ENCODE assay signal across 12 cellular contexts in the genomic region with DNA sequence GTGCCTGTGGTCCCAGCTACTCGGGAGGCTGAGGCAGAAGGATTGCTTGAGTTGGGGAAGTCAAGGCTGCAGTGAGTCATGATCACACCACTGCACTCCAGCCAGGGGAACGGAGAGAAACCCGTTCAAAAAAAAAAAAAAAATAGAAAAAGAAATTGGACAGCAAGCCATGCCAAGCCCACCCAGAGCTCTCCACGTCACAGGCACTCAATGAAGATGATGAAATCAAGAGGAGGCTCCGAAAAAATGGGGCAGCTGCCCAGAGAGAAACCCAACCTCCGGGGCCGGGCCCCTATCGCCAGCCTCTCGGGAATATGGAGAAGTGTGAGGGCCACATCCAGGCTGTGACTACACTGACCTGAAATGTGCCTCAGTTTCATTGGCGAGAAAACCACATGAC. TPM values are rescaled to one million over a fixed set of nuclear protein-coding genes. Genes with fewer than 3 reads are reported as not detected.
DNase-seq lines count a peak whose midpoint lies in the region; ATAC-seq and TF ChIP-seq lines count a peak whose summit lies in the region.
"Had no signal": no experiment of that assay in that cellular context is flagged by ENCODE, and none has a peak within 500 bp of the region (broad histone marks: within the 10 kb centered on the region; RNA-seq: fewer than 3 reads in every experiment).

No MANE protein-coding gene starts in this region.

- H3K27ac ChIP-seq in cingulate gyrus (ENCODE audit: low read depth, low read length) (peak overlapping the region; percentile 89), mesenchymal stem cell (ENCODE audit: low read length, poor library complexity, severe bottlenecking) (no peak overlapping the region), transverse colon (peak overlapping the region; percentile 45 to 55 (median 48)), brain microvascular endothelial cell (no peak overlapping the region), upper lobe of right lung (no peak overlapping the region)

- peak overlapping the region; percentile 86 for H3K9ac ChIP-seq in mesenchymal stem cell (ENCODE audit: low read length)

- no peak overlapping the region for H3K4me3 Mint-ChIP-seq in activated T-cell treated with anti-CD3 and anti-CD28 coated beads, Interleukin-2, amount 50 U/mL, for 24 hours
- no peak overlapping the region for H3K4me3 Mint-ChIP-seq in activated T-cell treated with anti-CD3 and anti-CD28 coated beads, Interleukin-2, amount 50 U/mL, for 72 hours

- H3K4me1 ChIP-seq in mesenchymal stem cell (ENCODE audit: control insufficient read depth, insufficient read depth, low read depth, low read length), result peaks cover 54% of the 10 kb centered on the region
- peaks cover 6 to 30% (median 18%) of the 10 kb centered on the region in 4 donors for H3K4me1 ChIP-seq in transverse colon
- peaks cover 33% of the 10 kb centered on the region for H3K4me1 ChIP-seq in upper lobe of right lung

- H3K36me3 Mint-ChIP-seq in activated T-cell treated with anti-CD3 and anti-CD28 coated beads, Interleukin-2, amount 50 U/mL, for 24 hours (ENCODE audit: low read depth), result peaks cover 67% of the 10 kb centered on the region
- peaks cover 0 to 1% of the 10 kb centered on the region in 2 donors for H3K36me3 Mint-ChIP-seq in activated T-cell treated with anti-CD3 and anti-CD28 coated beads, Interleukin-2, amount 50 U/mL, for 72 hours (ENCODE audit: insufficient read depth in 2 of 2)

- H3K27me3 Mint-ChIP-seq in activated T-cell treated with anti-CD3 and anti-CD28 coated beads, Interleukin-2, amount 50 U/mL, for 24 hours, result no peaks in the 10 kb centered on the region
- H3K27me3 Mint-ChIP-seq in activated T-cell treated with anti-CD3 and anti-CD28 coated beads, Interleukin-2, amount 50 U/mL, for 72 hours (ENCODE audit: low read depth), result no peaks in the 10 kb centered on the region

- H2BK12ac ChIP-seq in mesenchymal stem cell (ENCODE audit: low read length in 2 of 2), result peak overlapping the region in 1 of 2 experiments; percentile 38

- H3K9me3 ChIP-seq in mesenchymal stem cell (ENCODE audit: control insufficient read depth, low read length), result no peaks in the 10 kb centered on the region
- no peaks in the 10 kb centered on the region for H3K9me3 ChIP-seq in transverse colon
- H3K9me3 ChIP-seq in upper lobe of right lung, result no peaks in the 10 kb centered on the region
- H3K9me3 ChIP-seq: HAP-1 had no signal

- H3K14ac ChIP-seq in mesenchymal stem cell (ENCODE audit: low read length in 2 of 2), result no peak overlapping the region

- no peak for DNase-seq in activated T-cell treated with anti-CD3 and anti-CD28 coated beads, Interleukin-2, amount 50 U/mL, for 24 hours
- DNase-seq in activated T-cell treated with anti-CD3 and anti-CD28 coated beads, Interleukin-2, amount 50 U/mL, for 72 hours, result no peak
- no peak for DNase-seq in mesenchymal stem cell
- peak; percentile 51 for DNase-seq in transverse colon
- no peak for DNase-seq in brain microvascular endothelial cell
- no peak for DNase-seq in upper lobe of right lung
- no peak for DNase-seq in epidermal melanocyte (ENCODE audit: insufficient read length, low spot score)
- DNase-seq: activated CD8-positive, alpha-beta memory T cell treated with anti-CD3 and anti-CD28 coated beads for 24 hours; foreskin melanocyte; NCI-H748 treated with DMSO at 0.1 percent for 48 hours had no signal

- in situ Hi-C loops in transverse colon (cut with MboI; ENCODE audit: low pct_ligation_motif_present in 1 of 4, low pct_unique_long_range_greater_than_20kb in 1 of 4, low sequenced_read_pairs in 3 of 4), result no loop called here
- in situ Hi-C loops in brain microvascular endothelial cell (cut with HindIII; ENCODE audit: low pct_ligation_motif_present, low sequenced_read_pairs), result no loop called here

- peaks cover 53% of the 10 kb centered on the region for H3K4me1 Mint-ChIP-seq in activated T-cell treated with anti-CD3 and anti-CD28 coated beads, Interleukin-2, amount 50 U/mL, for 24 hours (ENCODE audit: low read depth)
- peaks cover 41% of the 10 kb centered on the region for H3K4me1 Mint-ChIP-seq in activated T-cell treated with anti-CD3 and anti-CD28 coated beads, Interleukin-2, amount 50 U/mL, for 72 hours (ENCODE audit: low read depth)

- H3K36me3 ChIP-seq in mesenchymal stem cell (ENCODE audit: control insufficient read depth in 1 of 2, insufficient read depth in 2 of 2, low read depth in 1 of 2, low read length in 2 of 2) (peaks cover 53 to 75% of the 10 kb centered on the region in 2 experiments), transverse colon (no peaks in the 10 kb centered on the region), brain microvascular endothelial cell (replicated peaks) (peaks cover 8% of the 10 kb centered on the region), upper lobe of right lung (peaks cover 4% of the 10 kb centered on the region)
- H3K36me3 ChIP-seq: HAP-1 had no signal

- H2AFZ ChIP-seq in mesenchymal stem cell (ENCODE audit: low read depth, low read length), result no peak overlapping the region

- H3K23ac ChIP-seq in mesenchymal stem cell (ENCODE audit: low read length in 2 of 2), result no peak overlapping the region

- H2AK5ac ChIP-seq in mesenchymal stem cell (ENCODE audit: low read length, severe bottlenecking), result peak overlapping the region; percentile 66

- peak overlapping the region; percentile 40 for H4K91ac ChIP-seq in mesenchymal stem cell (ENCODE audit: low read length)

- no peaks in the 10 kb centered on the region for H3K27me3 ChIP-seq in mesenchymal stem cell (ENCODE audit: control insufficient read depth in 1 of 2, insufficient read depth in 1 of 2, low read length in 2 of 2)
- no peaks in the 10 kb centered on the region for H3K27me3 ChIP-seq in transverse colon
- no peaks in the 10 kb centered on the region for H3K27me3 ChIP-seq in brain microvascular endothelial cell (replicated peaks)
- H3K27me3 ChIP-seq in upper lobe of right lung, result no peaks in the 10 kb centered on the region

- H3K4me3 ChIP-seq in mesenchymal stem cell (ENCODE audit: insufficient read depth in 1 of 2, low read depth in 1 of 2, low read length in 2 of 2), result no peak overlapping the region
- no peak overlapping the region for H3K4me3 ChIP-seq in transverse colon
- H3K4me3 ChIP-seq in brain microvascular endothelial cell (ENCODE audit: low read depth, low read length), result no peak overlapping the region
- H3K4me3 ChIP-seq in upper lobe of right lung, result no peak overlapping the region
- H3K4me3 ChIP-seq: HAP-1 had no signal

- H2BK120ac ChIP-seq in mesenchymal stem cell (ENCODE audit: low read depth, low read length), result no peak overlapping the region

- H3K9me3 Mint-ChIP-seq in activated T-cell treated with anti-CD3 and anti-CD28 coated beads, Interleukin-2, amount 50 U/mL, for 24 hours, result no peaks in the 10 kb centered on the region
- no peaks in the 10 kb centered on the region for H3K9me3 Mint-ChIP-seq in activated T-cell treated with anti-CD3 and anti-CD28 coated beads, Interleukin-2, amount 50 U/mL, for 72 hours

- H3K4ac ChIP-seq in mesenchymal stem cell (ENCODE audit: low read depth in 1 of 2, low read length in 2 of 2), result peak overlapping the region in 1 of 2 experiments; percentile 15

- WGBS in mesenchymal stem cell, result 95% methylated on average over 10 of the region's 10 CpGs
- 75 to 76% methylated on average over 6 to 10 of the region's 10 CpGs for WGBS in transverse colon (ENCODE audit: low coverage in 1 of 2), 2 donors

- no peak overlapping the region for H2BK5ac ChIP-seq in mesenchymal stem cell (ENCODE audit: low read depth, low read length, poor library complexity, severe bottlenecking)

- H2BK15ac ChIP-seq in mesenchymal stem cell (ENCODE audit: low read depth, poor library complexity, severe bottlenecking), result peak overlapping the region; percentile 29

- H3K27ac Mint-ChIP-seq in activated T-cell treated with anti-CD3 and anti-CD28 coated beads, Interleukin-2, amount 50 U/mL, for 24 hours, result peak overlapping the region; percentile 83
- no peak overlapping the region for H3K27ac Mint-ChIP-seq in activated T-cell treated with anti-CD3 and anti-CD28 coated beads, Interleukin-2, amount 50 U/mL, for 72 hours

- no peak for TF ChIP-seq POLR2A in transverse colon (IDR thresholded peaks at IDR 0.05)

- TF ChIP-seq EP300 in transverse colon (IDR thresholded peaks at IDR 0.05; ENCODE audit: low read depth), result no peak

- peaks cover 44% of the 10 kb centered on the region for H3K79me1 ChIP-seq in mesenchymal stem cell (replicated peaks; ENCODE audit: low read length, poor library complexity, severe bottlenecking)

- no peak for ATAC-seq in activated T-cell treated with anti-CD3 and anti-CD28 coated beads, Interleukin-2, amount 50 U/mL, for 72 hours (replicated peaks in 1 of 2)
- no peak for ATAC-seq in upper lobe of right lung

- no peak overlapping the region for H3K18ac ChIP-seq in mesenchymal stem cell (ENCODE audit: low read depth in 1 of 2, low read length in 2 of 2)

- TF ChIP-seq CTCF in transverse colon (IDR thresholded peaks at IDR 0.05) (no peak), brain microvascular endothelial cell (IDR thresholded peaks at IDR 0.05; ENCODE audit: low read depth, low read length, missing control alignments) (no peak), upper lobe of right lung (IDR thresholded peaks at IDR 0.05) (no peak)

- H4K8ac ChIP-seq in mesenchymal stem cell (ENCODE audit: low read length), result no peak overlapping the region

- no peak overlapping the region for H3K4me2 ChIP-seq in mesenchymal stem cell (ENCODE audit: low read length, poor library complexity, severe bottlenecking)

- intact Hi-C loops in transverse colon (cut with DNase I; ENCODE audit: low total_unique reads) (no loop called here), upper lobe of right lung (cut with DNase I) (loop anchor here (5.0 kb wide), 1 partner anchor 40 kb away; the partner anchor contains the start of gene BIN1)

RNA-seq across cellular contexts. Expression of gene BIN1, which starts 40.0 kb away (rescaled TPM):
- 100 to 1,000 TPM in 1 of 2 donors, 10 to 100 TPM in 1; 87.3 to 127 TPM for total RNA-seq in activated T-cell treated with anti-CD3 and anti-CD28 coated beads, Interleukin-2, amount 50 U/mL, for 72 hours
- polyA plus RNA-seq in mesenchymal stem cell (2013, experiment 1 of 2), result 61.3 TPM
- 58.6 TPM for polyA plus RNA-seq in mesenchymal stem cell (2013, experiment 2 of 2)
- total RNA-seq in transverse colon, result 10 to 100 TPM; 33.3 to 39.7 (median 38.4) TPM
- 33.4 TPM for total RNA-seq in upper lobe of right lung

Comparison
In these comparisons a context has a peak if more than half of its experiments do, and no peak if none do; other contexts are left out.
1. H3K27ac ChIP-seq: peak in cingulate gyrus (single experiment) and transverse colon (4 of 4); none in mesenchymal stem cell (single experiment), brain microvascular endothelial cell (single experiment) and upper lobe of right lung (single experiment).